Comparison of ENCODE assay signal across 8 cellular contexts in genomic region chr17:49229805-49230600, GRCh38. TPM values are rescaled to one million over a fixed set of nuclear protein-coding genes. Genes with fewer than 3 reads are reported as not detected.
DNase-seq lines count a peak whose midpoint lies in the region; ATAC-seq and TF ChIP-seq lines count a peak whose summit lies in the region.

No MANE protein-coding gene starts in this region.

- H3K36me3 ChIP-seq in breast epithelium: no peaks in the 10 kb centered on the region
- H3K36me3 ChIP-seq in mucosa of rectum (ENCODE audit: control insufficient read depth in 2 of 2, insufficient read depth in 2 of 2, low read length in 2 of 2): no peaks in the 10 kb centered on the region

- peaks cover 0 to 4% of the 10 kb centered on the region in 2 donors for H3K4me1 ChIP-seq in breast epithelium
- peaks cover 9 to 11% of the 10 kb centered on the region in 2 donors for H3K4me1 ChIP-seq in mucosa of rectum (ENCODE audit: control insufficient read depth in 2 of 2, insufficient read depth in 2 of 2, low read length in 2 of 2)

- ATAC-seq in HG03064 (IDR thresholded peaks at IDR 0.05; ENCODE audit: low read depth, unreplicated experiment) (peak; percentile 13), GM18520 (IDR thresholded peaks at IDR 0.05; ENCODE audit: unreplicated experiment) (no peak), GM18519 (IDR thresholded peaks at IDR 0.05; ENCODE audit: low FRiP score, unreplicated experiment) (no peak), HG02885 (IDR thresholded peaks at IDR 0.05; ENCODE audit: poor library complexity, unreplicated experiment) (no peak)

- intact Hi-C loops in breast epithelium (cut with DNase I; ENCODE audit: low total_unique reads): loop anchor here (5.0 kb wide), 1 partner anchor 923 kb away; no protein-coding TSS in a partner anchor

- H3K9ac ChIP-seq in mucosa of rectum (ENCODE audit: low read depth in 1 of 2, low read length in 2 of 2): no peak overlapping the region

- DNase-seq in AG09309 (ENCODE audit: low read depth): no peak
- no peak for DNase-seq in breast epithelium (ENCODE audit: low spot score in 2 of 2)
- DNase-seq in NK-92 treated with Interleukin-12 subunit alpha and Interleukin-12 subunit beta, amount 100 ng/mL, for 24 hours (lab: John Stamatoyannopoulos, UW): no peak

- no peak for TF ChIP-seq POLR2A in breast epithelium (IDR thresholded peaks at IDR 0.05)

- H3K9me3 ChIP-seq in breast epithelium: no peaks in the 10 kb centered on the region
- H3K9me3 ChIP-seq in mucosa of rectum (ENCODE audit: control insufficient read depth in 2 of 2, low read length in 2 of 2): no peaks in the 10 kb centered on the region

- peak overlapping the region; percentile 59 for H3K4me3 ChIP-seq in AG09309 (ENCODE audit: control insufficient read depth, low read depth, low read length)
- peak overlapping the region; percentile 47 to 77 (median 51) for H3K4me3 ChIP-seq in breast epithelium
- H3K4me3 ChIP-seq in mucosa of rectum (ENCODE audit: low read length in 2 of 2): peak overlapping the region; percentile 74 to 82

- H3K27ac ChIP-seq in breast epithelium: no peak overlapping the region
- no peak overlapping the region for H3K27ac ChIP-seq in mucosa of rectum (ENCODE audit: low read depth in 2 of 2, low read length in 2 of 2)

- TF ChIP-seq CTCF in AG09309 (IDR thresholded peaks at IDR 0.05; ENCODE audit: control insufficient read depth, insufficient read depth, low read depth, low read length, missing control alignments): no peak
- no peak for TF ChIP-seq CTCF in breast epithelium (IDR thresholded peaks at IDR 0.05)

- H3K27me3 ChIP-seq in breast epithelium (peaks cover 0 to 35% of the 10 kb centered on the region in 2 donors), mucosa of rectum (ENCODE audit: control insufficient read depth in 2 of 2, insufficient read depth in 2 of 2, low read length in 2 of 2) (peaks cover 26 to 37% of the 10 kb centered on the region in 2 donors)

RNA-seq across cellular contexts. Expression of gene PHOSPHO1, which starts 0.6 kb away (rescaled TPM):
- under 1 TPM in 2 of 3 donors, not detected in 1; 0.33 to 0.88 TPM for total RNA-seq in breast epithelium

RNA-seq across cellular contexts. Expression of gene ABI3, which starts 19.5 kb away (rescaled TPM):
- total RNA-seq in breast epithelium: 1 to 10 TPM; 1.9 to 5.2 (median 5.1) TPM

RNA-seq across cellular contexts. Expression of gene GNGT2, which starts 19.6 kb away (rescaled TPM):
- under 1 TPM in 2 of 3 donors, not detected in 1; 0.48 to 0.66 TPM for total RNA-seq in breast epithelium
